Comparison of ENCODE assay signal across 28 cellular contexts in the genomic region with DNA sequence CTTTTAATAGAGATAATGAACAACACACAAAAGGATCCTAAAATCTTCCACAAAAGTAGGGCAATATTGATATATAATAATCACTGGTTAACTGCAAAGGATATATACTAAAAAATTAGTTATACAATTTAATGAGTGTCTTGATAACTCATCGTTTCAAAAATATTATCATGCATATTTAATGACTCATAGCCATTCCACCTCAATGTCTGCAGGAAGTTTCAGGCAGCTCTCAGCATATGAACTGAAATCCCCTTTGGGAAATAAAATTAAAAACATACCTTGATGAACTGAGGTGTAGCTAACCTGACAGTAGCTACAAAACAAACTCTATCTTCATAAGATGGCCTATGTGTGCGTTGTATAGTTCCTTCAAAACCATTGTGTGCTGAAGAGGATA.
DNase-seq lines count a peak whose midpoint lies in the region; ATAC-seq, FAIRE-seq and TF ChIP-seq lines count a peak whose summit lies in the region.
"Had no signal": no experiment of that assay in that cellular context is flagged by ENCODE, and none has a peak within 500 bp of the region (broad histone marks: within the 10 kb centered on the region; RNA-seq: fewer than 3 reads in every experiment).

No MANE protein-coding gene starts in this region.

- no peaks in the 10 kb centered on the region for H3K27me3 ChIP-seq in IMR-90 (ENCODE audit: control insufficient read depth, insufficient read depth, low read length)
- no peaks in the 10 kb centered on the region for H3K27me3 ChIP-seq in mammary epithelial cell (ENCODE audit: insufficient read depth, low read length)
- H3K27me3 ChIP-seq in keratinocyte (ENCODE audit: control insufficient read depth, extremely low read depth, insufficient read depth, low read length) = no peaks in the 10 kb centered on the region
- H3K27me3 ChIP-seq: left lung, neutrophil, uterus had no signal

- H3K4me2 ChIP-seq in IMR-90 (ENCODE audit: low read depth, low read length) (no peak overlapping the region; the same call in 1 of the 2 replicates), mammary epithelial cell (ENCODE audit: insufficient read depth, low read depth, low read length) (peak overlapping the region; percentile 21), keratinocyte (ENCODE audit: control insufficient read depth, extremely low read depth, insufficient read depth, low read depth, low read length) (peak overlapping the region; percentile 66)
- H3K4me2 ChIP-seq: PC-9 had no signal

- H3K36me3 ChIP-seq in IMR-90 (ENCODE audit: control insufficient read depth, insufficient read depth, low read length) (0 out of 2 replicates have a peak, but pooled peaks cover 1% of the 10 kb centered on the region), mammary epithelial cell (ENCODE audit: insufficient read depth, low read length) (peaks cover 14% of the 10 kb centered on the region), keratinocyte (ENCODE audit: control insufficient read depth in 2 of 2, extremely low read depth in 1 of 2, insufficient read depth in 2 of 2, low read length in 2 of 2) (peaks cover 3 to 7% of the 10 kb centered on the region in 2 experiments)
- H3K36me3 ChIP-seq: left lung, neutrophil, uterus had no signal

- H2AFZ ChIP-seq in IMR-90 (replicated peaks; ENCODE audit: low read length, poor library complexity) (no peak overlapping the region), mammary epithelial cell (ENCODE audit: low read depth, low read length) (no peak overlapping the region), keratinocyte (ENCODE audit: control insufficient read depth, low read length) (no peak overlapping the region)
- H2AFZ ChIP-seq: PC-9 had no signal

- CTCF ChIA-PET in IMR-90 (lab: Yijun Ruan, JAX) (no interaction called here), mammary epithelial cell (lab: Charles Lee; ENCODE audit: low non-redundant PET) (no interaction called here)

- in situ Hi-C loops in IMR-90 (cut with MboI; ENCODE audit: low sequenced_read_pairs) = no loop called here
- in situ Hi-C loops in mammary epithelial cell (cut with MboI; ENCODE audit: low sequenced_read_pairs in 2 of 2) = no loop called here

- peak; percentile 65; the same call in 1 of the 2 replicates for ATAC-seq in IMR-90 (ENCODE audit: low read depth)
- ATAC-seq in esophagus mucosa = no peak
- ATAC-seq: left lung had no signal

- DNase-seq in AG08395 (ENCODE audit: low spot score) (peak; percentile 35), IMR-90 (peak; percentile 41), mammary epithelial cell (peak; percentile 42), keratinocyte (ENCODE audit: low read depth, low spot score) (no peak), 8988T (no peak), medulla oblongata (ENCODE audit: extremely low spot score) (no peak), H4 (ENCODE audit: low spot score) (no peak)
- DNase-seq: activated B cell treated with CpG ODN at 0.5 μM for 24 hours; activated CD4-positive, alpha-beta T cell treated with anti-CD3 and anti-CD28 coated beads, Interleukin-2, amount 50 U/mL, for 1 hour; activated CD8-positive, alpha-beta memory T cell treated with anti-CD3 and anti-CD28 coated beads, Interleukin-2, amount 50 U/mL, for 4 hours; activated naive CD4-positive, alpha-beta T cell treated with anti-CD3 and anti-CD28 coated beads, Interleukin-2, amount 50 U/mL, for 16 hours; caudate nucleus; DMS53; endodermal cell; left lung; naive B cell; NCI-H1048; NCI-H187 treated with DMSO at 0.1 percent for 48 hours; NCI-H524 treated with DMSO at 0.1 percent for 48 hours; NK-92 treated with Interleukin-12 subunit alpha and Interleukin-12 subunit beta, amount 100 ng/mL, for 24 hours; PC-9; SHP77 treated with DMSO at 0.1 percent for 48 hours; stimulated activated naive CD4-positive, alpha-beta T cell treated with Interleukin-2 at 50 U/mL for 16 hours; T-helper 1 cell; uterus had no signal

- no peak overlapping the region for H4K91ac ChIP-seq in IMR-90 (ENCODE audit: insufficient read depth, low read depth, low read length)

- no peak overlapping the region for H3K56ac ChIP-seq in IMR-90 (ENCODE audit: extremely low read depth, insufficient read depth, low read length)

- H2BK15ac ChIP-seq in IMR-90 (ENCODE audit: low read depth, low read length) = no peak overlapping the region

- no peak overlapping the region for H2BK120ac ChIP-seq in IMR-90 (ENCODE audit: low read depth, low read length)

- peak overlapping the region; percentile 15; the same call in 1 of the 2 replicates for H3K4ac ChIP-seq in IMR-90 (ENCODE audit: low read depth, low read length)

- no peak overlapping the region for H3K9ac ChIP-seq in IMR-90 (ENCODE audit: low read depth, low read length)
- H3K9ac ChIP-seq in mammary epithelial cell (ENCODE audit: insufficient read depth, low read length) = no peak overlapping the region
- no peak overlapping the region for H3K9ac ChIP-seq in keratinocyte (ENCODE audit: control insufficient read depth, extremely low read depth, insufficient read depth, low read length)

- H3K23ac ChIP-seq in IMR-90 (ENCODE audit: low read depth, low read length) = no peak overlapping the region

- no peak overlapping the region for H2AK9ac ChIP-seq in IMR-90 (replicated peaks; ENCODE audit: low read depth, low read length, poor library complexity)

- H3K9me3 ChIP-seq in IMR-90 (ENCODE audit: control insufficient read depth, insufficient read depth, low read length) (no peaks in the 10 kb centered on the region), mammary epithelial cell (replicated peaks; ENCODE audit: insufficient read depth, low read length) (no peaks in the 10 kb centered on the region), keratinocyte (ENCODE audit: control insufficient read depth, low read depth, low read length) (no peaks in the 10 kb centered on the region)
- H3K9me3 ChIP-seq: left lung, neutrophil, uterus had no signal

- H2BK5ac ChIP-seq in IMR-90 (ENCODE audit: low read depth, low read length, poor library complexity, severe bottlenecking) = peak overlapping the region; percentile 63

- H3K27ac ChIP-seq in IMR-90 (ENCODE audit: insufficient read depth, low read length) = no peak overlapping the region
- H3K27ac ChIP-seq in mammary epithelial cell (ENCODE audit: insufficient read depth, low read depth, low read length) = peak overlapping the region; percentile 18
- H3K27ac ChIP-seq in keratinocyte (ENCODE audit: control insufficient read depth, insufficient read depth, low read length) = peak overlapping the region; percentile 37
- H3K27ac ChIP-seq: left lung, neutrophil, PC-9, uterus had no signal

- intact Hi-C loops in IMR-90 (cut with micrococcal nuclease) = no loop called here
- intact Hi-C loops in mammary epithelial cell (cut with micrococcal nuclease) = no loop called here

- dilution Hi-C loops in IMR-90 (cut with HindIII; ENCODE audit: low sequenced_read_pairs, unreplicated experiment) = no loop called here
- dilution Hi-C loops in mammary epithelial cell (cut with HindIII; ENCODE audit: low sequenced_read_pairs) = loop anchor here (5.0 kb wide), 2 partner anchors 49 to 89 kb away; a partner anchor contains a TSS
- dilution Hi-C loops in keratinocyte (cut with MboI; ENCODE audit: extremely low pct_ligation_motif_present, low sequenced_read_pairs) = no loop called here

- BruUV-seq in IMR-90 (replicated peaks; lab: Mats Ljungman, UMichigan) (no TSS peak), mammary epithelial cell (replicated peaks; lab: Mats Ljungman, UMichigan) (no TSS peak)

- no peaks in the 10 kb centered on the region; the same call in 1 of the 2 replicates for H3K4me1 ChIP-seq in IMR-90 (ENCODE audit: control insufficient read depth, insufficient read depth, low read length)
- peaks cover 4% of the 10 kb centered on the region for H3K4me1 ChIP-seq in mammary epithelial cell (ENCODE audit: insufficient read depth, low read length)
- peaks cover 12% of the 10 kb centered on the region for H3K4me1 ChIP-seq in keratinocyte (ENCODE audit: control insufficient read depth, extremely low read depth, insufficient read depth, low read length)
- H3K4me1 ChIP-seq: left lung, uterus had no signal

- H3K4me3 ChIP-seq in IMR-90 (ENCODE audit: insufficient read depth, low read depth, low read length) (no peak overlapping the region), mammary epithelial cell (replicated peaks in 1 of 3; ENCODE audit: insufficient read depth in 1 of 3, low read depth in 2 of 3, low read length in 3 of 3) (no peak overlapping the region), keratinocyte (ENCODE audit: control insufficient read depth in 2 of 3, extremely low read depth in 1 of 3, insufficient read depth in 2 of 3, low read depth in 1 of 3, low read length in 3 of 3) (no peak overlapping the region)
- H3K4me3 ChIP-seq: left lung, PC-9, uterus had no signal

- no peak overlapping the region for H2AK5ac ChIP-seq in IMR-90 (ENCODE audit: low read depth, low read length)

- H3K9me1 ChIP-seq in IMR-90 (ENCODE audit: insufficient read depth, low read length) (no peaks in the 10 kb centered on the region), keratinocyte (ENCODE audit: control insufficient read depth, extremely low read depth, insufficient read depth, low read length) (no peaks in the 10 kb centered on the region)

- TF ChIP-seq POLR2A in IMR-90 (IDR thresholded peaks at IDR 0.05; ENCODE audit: low read depth, low read length) = no peak

- TF ChIP-seq RAD21 in IMR-90 (IDR thresholded peaks at IDR 0.05; ENCODE audit: low read length) = no peak

- H4K20me1 ChIP-seq in IMR-90 (ENCODE audit: insufficient read depth, low read length) = no peaks in the 10 kb centered on the region
- no peaks in the 10 kb centered on the region for H4K20me1 ChIP-seq in mammary epithelial cell (ENCODE audit: insufficient read depth, low read length)
- no peaks in the 10 kb centered on the region for H4K20me1 ChIP-seq in keratinocyte (ENCODE audit: control insufficient read depth, extremely low read depth, insufficient read depth, low read length)

- no peak overlapping the region for H3K18ac ChIP-seq in IMR-90 (ENCODE audit: low read depth, low read length)

- no CpG with 5 or more reads among the region's 2 CpGs for whole genome bisulfite sequencing in IMR-90 (ENCODE audit: extremely low coverage in 2 of 2, insufficient read length in 1 of 2), 2 experiments
- 63% methylated on average over 2 of the region's 2 CpGs for WGBS in mammary epithelial cell (ENCODE audit: low coverage, missing lambda C conversion rate)

- TF ChIP-seq CTCF in IMR-90 (conservative IDR thresholded peaks at IDR 0.05; ENCODE audit: low read depth, low read length) (no peak), mammary epithelial cell (conservative IDR thresholded peaks at IDR 0.05 in 1 of 2, IDR thresholded peaks at IDR 0.05 in 1 of 2; ENCODE audit: extremely low read depth in 1 of 2, insufficient read depth in 1 of 2, low read depth in 1 of 2, low read length in 2 of 2) (no peak), keratinocyte (optimal IDR thresholded peaks at IDR 0.05 in 1 of 3, IDR thresholded peaks at IDR 0.05 in 1 of 3, conservative IDR thresholded peaks at IDR 0.05 in 1 of 3; ENCODE audit: extremely low read depth in 1 of 3, insufficient read depth in 2 of 3, low read length in 3 of 3) (no peak)

- H3K79me2 ChIP-seq in mammary epithelial cell (ENCODE audit: insufficient read depth, low read length) (no peaks in the 10 kb centered on the region), keratinocyte (ENCODE audit: control insufficient read depth, insufficient read depth, low read length) (no peaks in the 10 kb centered on the region)

- 0 out of 4 replicates have a peak, but pooled peaks cover 0 to 5% of the 10 kb centered on the region in 2 experiments for H3K79me1 ChIP-seq in IMR-90 (ENCODE audit: low read depth in 1 of 2, low read length in 2 of 2)

- no peak overlapping the region for H2BK20ac ChIP-seq in IMR-90 (ENCODE audit: low read depth, low read length)

- no peak overlapping the region for H4K5ac ChIP-seq in IMR-90 (ENCODE audit: low read depth, low read length)

- no peak overlapping the region for H4K8ac ChIP-seq in IMR-90 (ENCODE audit: low read depth in 2 of 2, low read length in 2 of 2)

- peak; percentile 69 for FAIRE-seq in keratinocyte (lab: Jason Lieb, UNC)
- FAIRE-seq: GM18507 had no signal

- POLR2A ChIA-PET in IMR-90 (lab: Charles Lee; ENCODE audit: unreplicated experiment) = interaction anchor here (0.6 kb wide), 1 partner anchor 44 kb away, joined by 3 read pairs; no protein-coding TSS in a partner anchor

- no peak overlapping the region for H3K14ac ChIP-seq in IMR-90 (replicated peaks; ENCODE audit: low read depth, low read length)

Comparison
In these comparisons a context has a peak if more than half of its experiments do, and no peak if none do; other contexts are left out.
1. DNase-seq: peak in AG08395 (single experiment), IMR-90 (single experiment) and mammary epithelial cell (single experiment); none in keratinocyte (single experiment), 8988T (single experiment), medulla oblongata (single experiment) and H4 (single experiment).